In the genomic region with DNA sequence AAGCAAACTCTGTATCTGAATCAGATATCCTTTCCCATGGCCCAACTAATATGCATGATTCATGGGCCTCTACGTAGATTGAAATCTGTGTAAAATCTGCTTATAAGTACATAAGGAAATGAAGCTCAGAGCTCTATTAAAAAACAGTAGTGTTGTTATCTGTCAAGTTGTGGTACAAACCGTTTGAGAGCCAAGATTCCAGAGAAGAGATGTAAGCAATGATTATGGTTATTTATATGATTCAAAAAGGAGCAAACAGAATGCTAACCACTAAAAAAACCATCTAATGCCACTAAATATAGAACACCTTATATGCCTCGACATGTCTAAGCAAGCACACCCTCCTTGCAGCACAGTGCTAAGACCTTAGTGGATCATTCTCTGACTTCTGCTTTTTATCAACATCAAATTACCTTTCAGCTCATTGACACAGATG, we compare ENCODE assay signal across 1 cellular context.
TF ChIP-seq lines count a peak whose summit lies in the region.

No MANE protein-coding gene starts in this region.

TF ChIP-seq in K562, 482 proteins besides CTCF, POLR2A, EP300 and RAD21:
- TF ChIP-seq RBFOX2 (IDR thresholded peaks at IDR 0.05; ENCODE audit: low read depth, low read length) (no peak), SPI1 (IDR thresholded peaks at IDR 0.05; ENCODE audit: borderline replicate concordance, low read depth, low read length) (0 out of 2 replicates have a peak, but pooled peaks have one; percentile 40)
